ENCODE assay signal across 13 cellular contexts in genomic region chr4:153495480-153496206, GRCh38. TPM values are rescaled to one million over a fixed set of nuclear protein-coding genes. Genes with fewer than 3 reads are reported as not detected.
DNase-seq lines count a peak whose midpoint lies in the region; ATAC-seq, FAIRE-seq and TF ChIP-seq lines count a peak whose summit lies in the region.
"Had no signal": no experiment of that assay in that cellular context is flagged by ENCODE, and none has a peak within 500 bp of the region (broad histone marks: within the 10 kb centered on the region; RNA-seq: fewer than 3 reads in every experiment).

No MANE protein-coding gene starts in this region.

- H3K27ac ChIP-seq in BLaER1 treated with 17β-estradiol and CSF1 and Interleukin-3, amounts not matched to agents 10 nM and 100 nM, result peak overlapping the region in 9 of 11 experiments; percentile 38 to 93 (median 59); a peak in 15 of 22 replicates

- H3K9me3 ChIP-seq in BLaER1 treated with 17β-estradiol and CSF1 and Interleukin-3, amounts not matched to agents 10 nM and 100 nM (replicated peaks in 1 of 11), result no peaks in the 10 kb centered on the region

- peaks cover 20 to 97% (median 88%) of the 10 kb centered on the region in 11 experiments; a peak in 21 of 22 replicates for H4K20me1 ChIP-seq in BLaER1 treated with 17β-estradiol and CSF1 and Interleukin-3, amounts not matched to agents 10 nM and 100 nM

- peaks cover 6 to 27% of the 10 kb centered on the region in 2 donors for H3K36me3 Mint-ChIP-seq in activated naive CD4-positive, alpha-beta T cell treated with anti-CD3 and anti-CD28 coated beads, Interleukin-2, amount 50 U/mL, for 72 hours
- H3K36me3 Mint-ChIP-seq in naive B cell (peaks cover 4 to 8% of the 10 kb centered on the region in 2 donors), mesothelial cell of epicardium (peaks cover 2% of the 10 kb centered on the region)

- H3K27ac Mint-ChIP-seq in activated naive CD4-positive, alpha-beta T cell treated with anti-CD3 and anti-CD28 coated beads, Interleukin-2, amount 50 U/mL, for 72 hours, result peak overlapping the region; percentile 89 to 91
- H3K27ac Mint-ChIP-seq in naive B cell (peak overlapping the region; percentile 88 to 96 (median 93)), mesothelial cell of epicardium (no peak overlapping the region)

- no peaks in the 10 kb centered on the region for H3K27me3 ChIP-seq in BLaER1 treated with 17β-estradiol and CSF1 and Interleukin-3, amounts not matched to agents 10 nM and 100 nM

- no peak for TF ChIP-seq CTCF in mesothelial cell of epicardium (IDR thresholded peaks at IDR 0.05; ENCODE audit: unreplicated experiment)

- peaks cover 0 to 4% of the 10 kb centered on the region in 2 donors for H3K9me3 Mint-ChIP-seq in activated naive CD4-positive, alpha-beta T cell treated with anti-CD3 and anti-CD28 coated beads, Interleukin-2, amount 50 U/mL, for 72 hours
- H3K9me3 Mint-ChIP-seq in naive B cell, result no peaks in the 10 kb centered on the region
- peaks cover 4% of the 10 kb centered on the region for H3K9me3 Mint-ChIP-seq in mesothelial cell of epicardium
- H3K9me3 Mint-ChIP-seq: activated T-cell treated with anti-CD3 and anti-CD28 coated beads, Interleukin-2, amount 50 U/mL, for 4 hours had no signal

- no peak for TF ChIP-seq POLR2A in GM12892 (IDR thresholded peaks at IDR 0.05; ENCODE audit: low read depth, low read length)

- peak overlapping the region; percentile 71 to 99 (median 96) for H3K4me2 ChIP-seq in BLaER1 treated with 17β-estradiol and CSF1 and Interleukin-3, amounts not matched to agents 10 nM and 100 nM

- peaks cover 0 to 67% (median 11%) of the 10 kb centered on the region in 11 experiments; a peak in 12 of 22 replicates for H3K36me3 ChIP-seq in BLaER1 treated with 17β-estradiol and CSF1 and Interleukin-3, amounts not matched to agents 10 nM and 100 nM

- H3K27me3 Mint-ChIP-seq in naive B cell (no peaks in the 10 kb centered on the region), mesothelial cell of epicardium (ENCODE audit: low read depth) (no peaks in the 10 kb centered on the region)

- FAIRE-seq in GM12892 (lab: Jason Lieb, UNC), result peak; percentile 79
- FAIRE-seq: TTC549 had no signal

- ATAC-seq in activated naive CD4-positive, alpha-beta T cell treated with anti-CD3 and anti-CD28 coated beads, Interleukin-2, amount 50 U/mL, for 72 hours, result no peak
- ATAC-seq in naive B cell (ENCODE audit: low read depth in 2 of 2), result no peak
- ATAC-seq: activated T-cell treated with anti-CD3 and anti-CD28 coated beads, Interleukin-2, amount 50 U/mL, for 4 hours; Panc1 had no signal

- H3K4me1 Mint-ChIP-seq in naive B cell (peaks cover 75 to 100% (median 91%) of the 10 kb centered on the region in 3 donors), mesothelial cell of epicardium (peaks cover 24% of the 10 kb centered on the region)

- peaks cover 70 to 99% (median 97%) of the 10 kb centered on the region in 10 experiments for H3K4me1 ChIP-seq in BLaER1 treated with 17β-estradiol and CSF1 and Interleukin-3, amounts not matched to agents 10 nM and 100 nM

- DNase-seq in GM12892 (ENCODE audit: insufficient read length), result no peak
- no peak for DNase-seq in activated naive CD4-positive, alpha-beta T cell treated with anti-CD3 and anti-CD28 coated beads, Interleukin-2, amount 50 U/mL, for 72 hours (ENCODE audit: low spot score in 2 of 2)
- no peak for DNase-seq in naive B cell
- no peak for DNase-seq in mesothelial cell of epicardium (ENCODE audit: low spot score in 2 of 2, unreplicated experiment in 2 of 2)
- no peak for DNase-seq in SKM-1 (lab: John Stamatoyannopoulos, UW; ENCODE audit: unreplicated experiment)
- DNase-seq in OCI-M2 (lab: John Stamatoyannopoulos, UW; ENCODE audit: unreplicated experiment), result no peak
- DNase-seq in GM19240 (ENCODE audit: insufficient read length, low spot score), result no peak
- DNase-seq: activated T-cell treated with anti-CD3 and anti-CD28 coated beads, Interleukin-2, amount 50 U/mL, for 4 hours; C1 segment of cervical spinal cord; stimulated activated CD4-positive, alpha-beta T cell treated with anti-CD3 and anti-CD28 coated beads, Interleukin-1b, Interleukin-23, amount 100 ng/mL, for 48 hours had no signal

- H3K4me3 ChIP-seq in BLaER1 treated with 17β-estradiol and CSF1 and Interleukin-3, amounts not matched to agents 10 nM and 100 nM, result peak overlapping the region in 3 of 10 experiments; percentile 30 to 40 (median 33); a peak in 3 of 20 replicates

- peak overlapping the region in 7 of 8 donors; percentile 2 to 83 (median 51) for H3K4me3 Mint-ChIP-seq in naive B cell
- H3K4me3 Mint-ChIP-seq in mesothelial cell of epicardium, result no peak overlapping the region
- H3K4me3 Mint-ChIP-seq: activated T-cell treated with anti-CD3 and anti-CD28 coated beads, Interleukin-2, amount 50 U/mL, for 4 hours had no signal

- H3K9ac ChIP-seq in BLaER1 treated with 17β-estradiol and CSF1 and Interleukin-3, amounts not matched to agents 10 nM and 100 nM, result peak overlapping the region in 9 of 11 experiments; percentile 28 to 69 (median 50); a peak in 16 of 22 replicates

RNA-seq across cellular contexts. Expression of gene TMEM131L, which starts 29.5 kb away (rescaled TPM):
- polyA plus RNA-seq in GM12892 (2012; ENCODE audit: missing spikeins), result 64.2 TPM
- total RNA-seq in activated naive CD4-positive, alpha-beta T cell treated with anti-CD3 and anti-CD28 coated beads, Interleukin-2, amount 50 U/mL, for 72 hours, result 10 to 100 TPM; 44.8 to 47.7 TPM
- 10 to 100 TPM; 52.2 to 86.7 (median 68.1) TPM for polyA plus RNA-seq in naive B cell (ENCODE audit: low read depth in 6 of 6)
- total RNA-seq in mesothelial cell of epicardium, result 11.0 to 13.9 TPM (median 11.4 TPM) in 3 replicates
